9 cellular contexts compared by ENCODE assay signal in genomic region chr15:101179341-101180153, GRCh38.
A peak's percentile ranks its signal among the peaks of the same experiment; 100 is the strongest.
DNase-seq lines count a peak whose midpoint lies in the region; ATAC-seq and TF ChIP-seq lines count a peak whose summit lies in the region.
"Had no signal": no experiment of that assay in that cellular context is flagged by ENCODE, and none has a peak within 500 bp of the region (broad histone marks: within the 10 kb centered on the region; RNA-seq: fewer than 3 reads in every experiment).

No MANE protein-coding gene starts in this region.

- peak; percentile 46 for ATAC-seq in WTC11
- ATAC-seq: A549 had no signal

- H3K4me3 Mint-ChIP-seq in activated CD4-positive, alpha-beta T cell treated with anti-CD3 and anti-CD28 coated beads, Interleukin-2, amount 10 ng/mL, durations not matched to agents 7 days and 5 days: no peak overlapping the region
- no peak overlapping the region for H3K4me3 Mint-ChIP-seq in WTC11

- TF ChIP-seq POLR2A in stomach (IDR thresholded peaks at IDR 0.05) (no peak), spleen (IDR thresholded peaks at IDR 0.05) (no peak)

- H3K9me3 Mint-ChIP-seq in activated CD4-positive, alpha-beta T cell treated with anti-CD3 and anti-CD28 coated beads, Interleukin-2, amount 10 ng/mL, durations not matched to agents 7 days and 5 days: no peaks in the 10 kb centered on the region
- no peaks in the 10 kb centered on the region for H3K9me3 Mint-ChIP-seq in WTC11

- peak overlapping the region in 4 of 5 donors; percentile 22 to 57 (median 52) for H3K27ac ChIP-seq in stomach
- H3K27ac ChIP-seq in spleen: peak overlapping the region in 3 of 8 donors; percentile 37 to 84 (median 43)
- H3K27ac ChIP-seq: A549 had no signal

- CTCF ChIA-PET in activated CD4-positive, alpha-beta T cell treated with anti-CD3 and anti-CD28 coated beads, Interleukin-2, amount 10 ng/mL, durations not matched to agents 7 days and 5 days (lab: Charles Lee): interaction anchor here (2.7 kb wide), 1 partner anchor 10 kb away, joined by 6 read pairs; no protein-coding TSS in a partner anchor
- CTCF ChIA-PET in WTC11 (lab: Charles Lee): interaction anchor here (1.1 to 2.1 kb wide), 2 partner anchors 91 to 171 kb away, joined by 3 to 9 read pairs; no protein-coding TSS in a partner anchor

- TF ChIP-seq CTCF in WTC11 (IDR thresholded peaks at IDR 0.05) (no peak), fibroblast of the aortic adventitia (IDR thresholded peaks at IDR 0.05; ENCODE audit: insufficient read depth, low read length) (no peak), stomach (IDR thresholded peaks at IDR 0.05) (no peak), spleen (IDR thresholded peaks at IDR 0.05 in 8 of 11, conservative IDR thresholded peaks at IDR 0.05 in 3 of 11) (no peak)

- no peaks in the 10 kb centered on the region for H3K27me3 ChIP-seq in stomach
- H3K27me3 ChIP-seq in spleen (replicated peaks in 1 of 7): no peaks in the 10 kb centered on the region

- DNase-seq in activated CD4-positive, alpha-beta T cell treated with anti-CD3 and anti-CD28 coated beads, Interleukin-2, amount 10 ng/mL, durations not matched to agents 7 days and 5 days: no peak
- no peak for DNase-seq in activated CD4-positive, alpha-beta T cell treated with anti-CD3 and anti-CD28 coated beads, Interleukin-2, amount 50 U/mL, for 4 hours
- DNase-seq in WTC11 (ENCODE audit: low spot score) (no peak), fibroblast of the aortic adventitia (ENCODE audit: low read depth) (peak; percentile 92), stomach (no peak), SK-N-DZ (ENCODE audit: low spot score) (no peak), NCI-H748 treated with DMSO at 0.1 percent for 48 hours (lab: John Stamatoyannopoulos, UW) (no peak), spleen (no peak)

- H3K4me3 ChIP-seq in fibroblast of the aortic adventitia (ENCODE audit: low read depth, low read length): no peak overlapping the region
- H3K4me3 ChIP-seq in stomach: no peak overlapping the region
- H3K4me3 ChIP-seq in spleen: no peak overlapping the region
- H3K4me3 ChIP-seq: A549 had no signal

- H3K27ac Mint-ChIP-seq in activated CD4-positive, alpha-beta T cell treated with anti-CD3 and anti-CD28 coated beads, Interleukin-2, amount 10 ng/mL, durations not matched to agents 7 days and 5 days: peak overlapping the region; percentile 84
- H3K27ac Mint-ChIP-seq in WTC11: peak overlapping the region; percentile 53

- H3K4me1 ChIP-seq in stomach (peaks cover 19 to 80% (median 33%) of the 10 kb centered on the region in 4 donors), spleen (peaks cover 22 to 100% (median 67%) of the 10 kb centered on the region in 6 donors)

- H3K9me3 ChIP-seq in stomach (no peaks in the 10 kb centered on the region), spleen (no peaks in the 10 kb centered on the region)
- H3K9me3 ChIP-seq: A549 had no signal

- TF ChIP-seq EP300 in stomach (IDR thresholded peaks at IDR 0.05): no peak

- 67 to 86% (median 80%) methylated on average over 16 to 21 of the region's 21 CpGs for WGBS in stomach, 5 donors
- 83 to 94% (median 91%) methylated on average over 16 to 21 of the region's 21 CpGs for WGBS in spleen, 5 donors

- peaks cover 73% of the 10 kb centered on the region for H3K4me1 Mint-ChIP-seq in activated CD4-positive, alpha-beta T cell treated with anti-CD3 and anti-CD28 coated beads, Interleukin-2, amount 10 ng/mL, durations not matched to agents 7 days and 5 days
- H3K4me1 Mint-ChIP-seq in WTC11: peaks cover 49% of the 10 kb centered on the region

- peaks cover 61% of the 10 kb centered on the region for H3K36me3 Mint-ChIP-seq in activated CD4-positive, alpha-beta T cell treated with anti-CD3 and anti-CD28 coated beads, Interleukin-2, amount 10 ng/mL, durations not matched to agents 7 days and 5 days (ENCODE audit: low read depth)
- H3K36me3 Mint-ChIP-seq in WTC11: peaks cover 47% of the 10 kb centered on the region

- peaks cover 0 to 34% (median 23%) of the 10 kb centered on the region in 4 donors for H3K36me3 ChIP-seq in stomach
- peaks cover 0 to 59% (median 14%) of the 10 kb centered on the region in 6 donors for H3K36me3 ChIP-seq in spleen

- intact Hi-C loops in stomach (cut with DNase I; ENCODE audit: low total_unique reads): no loop called here
- intact Hi-C loops in spleen (cut with DNase I; ENCODE audit: low total_unique reads): loop anchor here (10.0 kb wide), 1 partner anchor 55 kb away; no protein-coding TSS in a partner anchor

- no peaks in the 10 kb centered on the region for H3K27me3 Mint-ChIP-seq in activated CD4-positive, alpha-beta T cell treated with anti-CD3 and anti-CD28 coated beads, Interleukin-2, amount 10 ng/mL, durations not matched to agents 7 days and 5 days
- H3K27me3 Mint-ChIP-seq in WTC11 (ENCODE audit: low read depth): no peaks in the 10 kb centered on the region

- POLR2A ChIA-PET in activated CD4-positive, alpha-beta T cell treated with anti-CD3 and anti-CD28 coated beads, Interleukin-2, amount 10 ng/mL, durations not matched to agents 7 days and 5 days (lab: Charles Lee): no interaction called here
- POLR2A ChIA-PET in WTC11 (lab: Charles Lee): no interaction called here

TF ChIP-seq in WTC11, 78 proteins besides CTCF, POLR2A, EP300 and RAD21:
- TF ChIP-seq TP53 (CRISPR knock-in tag; IDR thresholded peaks at IDR 0.05) (no peak), ATF1 (CRISPR knock-in tag; IDR thresholded peaks at IDR 0.05) (no peak), PRDM15 (CRISPR knock-in tag; IDR thresholded peaks at IDR 0.05) (no peak), RORB (CRISPR knock-in tag; IDR thresholded peaks at IDR 0.05) (no peak), FOXJ3 (CRISPR knock-in tag; IDR thresholded peaks at IDR 0.05; ENCODE audit: borderline replicate concordance) (no peak), SP1 (CRISPR knock-in tag; conservative IDR thresholded peaks at IDR 0.05) (no peak), CREM (CRISPR knock-in tag; IDR thresholded peaks at IDR 0.05) (no peak), GTF2I (CRISPR knock-in tag; conservative IDR thresholded peaks at IDR 0.05) (no peak), ELF4 (CRISPR knock-in tag; IDR thresholded peaks at IDR 0.05; ENCODE audit: low read depth) (no peak), ZNF232 (CRISPR knock-in tag; IDR thresholded peaks at IDR 0.05) (no peak)
